20 cellular contexts compared by ENCODE assay signal in the genomic region with DNA sequence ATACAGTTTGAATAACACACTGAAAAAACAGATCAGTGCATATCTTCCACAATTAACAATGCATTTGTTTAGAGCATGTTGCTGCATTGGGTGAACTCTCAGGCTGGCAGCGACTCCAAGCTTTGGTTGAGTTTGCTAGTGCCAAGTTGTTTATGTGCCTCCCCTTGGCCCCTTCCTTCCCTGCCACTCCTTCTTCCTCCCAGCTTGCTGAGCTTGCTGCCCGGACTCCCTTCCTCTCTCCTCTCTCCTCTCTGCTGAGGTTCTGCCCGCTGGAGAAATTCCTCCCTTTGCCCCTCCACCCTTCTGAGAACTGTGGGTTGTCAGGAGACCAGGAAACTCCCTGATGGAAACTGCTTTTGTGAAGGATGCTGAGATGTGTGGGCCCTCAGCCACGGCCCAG.
DNase-seq lines count a peak whose midpoint lies in the region; ATAC-seq and TF ChIP-seq lines count a peak whose summit lies in the region.
"Had no signal": no experiment of that assay in that cellular context is flagged by ENCODE, and none has a peak within 500 bp of the region (broad histone marks: within the 10 kb centered on the region; RNA-seq: fewer than 3 reads in every experiment).

No MANE protein-coding gene starts in this region.

- H3K9me3 Mint-ChIP-seq in WTC11 = no peaks in the 10 kb centered on the region
- H3K9me3 Mint-ChIP-seq: activated CD4-positive, alpha-beta T cell treated with anti-CD3 and anti-CD28 coated beads, Interleukin-2, amount 10 ng/mL, durations not matched to agents 7 days and 5 days; CD4-positive, CD25-positive, alpha-beta regulatory T cell; neural crest cell had no signal

- POLR2A ChIA-PET in WTC11 (lab: Charles Lee) = no interaction called here

- no peak overlapping the region for H3K4me3 Mint-ChIP-seq in WTC11
- H3K4me3 Mint-ChIP-seq: activated CD4-positive, alpha-beta T cell treated with anti-CD3 and anti-CD28 coated beads, Interleukin-2, amount 10 ng/mL, durations not matched to agents 7 days and 5 days; activated naive CD8-positive, alpha-beta T cell; CD4-positive, CD25-positive, alpha-beta regulatory T cell; neural crest cell had no signal

- in situ Hi-C loops in GM13977 (cut with MboI; ENCODE audit: low pct_unique_long_range_greater_than_20kb, low sequenced_read_pairs, unreplicated experiment) = no loop called here

- peak overlapping the region; percentile 99 for H3K27ac ChIP-seq in temporal lobe (ENCODE audit: low read depth, low read length)
- H3K27ac ChIP-seq: RWPE1, spleen had no signal

- peaks cover 13% of the 10 kb centered on the region for H3K27me3 Mint-ChIP-seq in WTC11 (ENCODE audit: low read depth)
- H3K27me3 Mint-ChIP-seq: activated CD4-positive, alpha-beta T cell treated with anti-CD3 and anti-CD28 coated beads, Interleukin-2, amount 10 ng/mL, durations not matched to agents 7 days and 5 days; activated naive CD8-positive, alpha-beta T cell had no signal

- no peak for DNase-seq in WTC11 (ENCODE audit: low spot score)
- DNase-seq in globus pallidus (ENCODE audit: low spot score) = peak; percentile 80
- peak in 37 of 56 donors; percentile 4 to 60 (median 33) for DNase-seq in nucleus accumbens (lab: John Stamatoyannopoulos, UW)
- DNase-seq in GM13977 (ENCODE audit: low spot score) = no peak
- no peak for DNase-seq in OCI-M1 (lab: John Stamatoyannopoulos, UW)
- DNase-seq: activated CD4-positive, alpha-beta T cell treated with anti-CD3 and anti-CD28 coated beads, Interleukin-2, amount 10 ng/mL, durations not matched to agents 7 days and 5 days; CD4-positive, CD25-positive, alpha-beta regulatory T cell; mucosa of descending colon; NCI-H1417 treated with DMSO at 0.1 percent for 48 hours; NCI-H2171; NCI-H526 treated with DMSO at 0.1 percent for 48 hours; spleen; stimulated activated CD4-positive, alpha-beta T cell treated with anti-CD3 and anti-CD28 coated beads, Interleukin-4, amount 100 ng/mL, for 1 hour; stimulated activated naive CD4-positive, alpha-beta T cell had no signal

- TF ChIP-seq CTCF in WTC11 (IDR thresholded peaks at IDR 0.05) = no peak
- TF ChIP-seq CTCF in GM13977 (IDR thresholded peaks at IDR 0.05; ENCODE audit: extremely low read depth, insufficient read depth, missing control alignments) = no peak

- H3K27ac Mint-ChIP-seq in WTC11 = peak overlapping the region; percentile 23; the same call in 1 of the 2 replicates
- H3K27ac Mint-ChIP-seq: activated CD4-positive, alpha-beta T cell treated with anti-CD3 and anti-CD28 coated beads, Interleukin-2, amount 10 ng/mL, durations not matched to agents 7 days and 5 days; activated naive CD8-positive, alpha-beta T cell; CD4-positive, CD25-positive, alpha-beta regulatory T cell had no signal

- no peaks in the 10 kb centered on the region for H3K36me3 Mint-ChIP-seq in WTC11
- H3K36me3 Mint-ChIP-seq: activated naive CD8-positive, alpha-beta T cell; CD4-positive, CD25-positive, alpha-beta regulatory T cell had no signal

- H3K4me1 Mint-ChIP-seq in WTC11 = peaks cover 41% of the 10 kb centered on the region
- H3K4me1 Mint-ChIP-seq: activated CD4-positive, alpha-beta T cell treated with anti-CD3 and anti-CD28 coated beads, Interleukin-2, amount 10 ng/mL, durations not matched to agents 7 days and 5 days; CD4-positive, CD25-positive, alpha-beta regulatory T cell had no signal

- CTCF ChIA-PET in WTC11 (lab: Charles Lee) = no interaction called here

- ATAC-seq in WTC11 = no peak
- no peak for ATAC-seq in HG02678 (IDR thresholded peaks at IDR 0.05; ENCODE audit: unreplicated experiment)
- ATAC-seq: mucosa of descending colon, SK-N-SH treated with all-trans-retinoic acid at 6 μM for 48 hours had no signal

TF ChIP-seq in WTC11, 78 proteins besides CTCF, POLR2A, EP300 and RAD21 (continues in another document):
- no peak for TF ChIP-seq ZNF671 (CRISPR knock-in tag; IDR thresholded peaks at IDR 0.05)
- no peak for TF ChIP-seq MLX (CRISPR knock-in tag; IDR thresholded peaks at IDR 0.05)
- TF ChIP-seq, protein P1, sequence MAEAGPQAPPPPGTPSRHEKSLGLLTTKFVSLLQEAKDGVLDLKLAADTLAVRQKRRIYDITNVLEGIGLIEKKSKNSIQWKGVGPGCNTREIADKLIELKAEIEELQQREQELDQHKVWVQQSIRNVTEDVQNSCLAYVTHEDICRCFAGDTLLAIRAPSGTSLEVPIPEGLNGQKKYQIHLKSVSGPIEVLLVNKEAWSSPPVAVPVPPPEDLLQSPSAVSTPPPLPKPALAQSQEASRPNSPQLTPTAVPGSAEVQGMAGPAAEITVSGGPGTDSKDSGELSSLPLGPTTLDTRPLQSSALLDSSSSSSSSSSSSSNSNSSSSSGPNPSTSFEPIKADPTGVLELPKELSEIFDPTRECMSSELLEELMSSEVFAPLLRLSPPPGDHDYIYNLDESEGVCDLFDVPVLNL (CRISPR knock-in tag; IDR thresholded peaks at IDR 0.05; ENCODE audit: borderline replicate concordance, low read depth) = no peak
- TF ChIP-seq CREB1 (CRISPR knock-in tag; IDR thresholded peaks at IDR 0.05) = no peak
- TF ChIP-seq, protein P2, sequence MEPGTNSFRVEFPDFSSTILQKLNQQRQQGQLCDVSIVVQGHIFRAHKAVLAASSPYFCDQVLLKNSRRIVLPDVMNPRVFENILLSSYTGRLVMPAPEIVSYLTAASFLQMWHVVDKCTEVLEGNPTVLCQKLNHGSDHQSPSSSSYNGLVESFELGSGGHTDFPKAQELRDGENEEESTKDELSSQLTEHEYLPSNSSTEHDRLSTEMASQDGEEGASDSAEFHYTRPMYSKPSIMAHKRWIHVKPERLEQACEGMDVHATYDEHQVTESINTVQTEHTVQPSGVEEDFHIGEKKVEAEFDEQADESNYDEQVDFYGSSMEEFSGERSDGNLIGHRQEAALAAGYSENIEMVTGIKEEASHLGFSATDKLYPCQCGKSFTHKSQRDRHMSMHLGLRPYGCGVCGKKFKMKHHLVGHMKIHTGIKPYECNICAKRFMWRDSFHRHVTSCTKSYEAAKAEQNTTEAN (CRISPR knock-in tag; IDR thresholded peaks at IDR 0.05) = no peak
- no peak for TF ChIP-seq EMX1 (CRISPR knock-in tag; IDR thresholded peaks at IDR 0.05)
- no peak for TF ChIP-seq USF2 (CRISPR knock-in tag; IDR thresholded peaks at IDR 0.05)
- TF ChIP-seq NR3C1 (CRISPR knock-in tag; conservative IDR thresholded peaks at IDR 0.05; ENCODE audit: low read depth) = no peak
- TF ChIP-seq NFE2L1 (CRISPR knock-in tag; IDR thresholded peaks at IDR 0.05) = no peak
- TF ChIP-seq ZNF232 (CRISPR knock-in tag; IDR thresholded peaks at IDR 0.05) = no peak
- TF ChIP-seq CBFB (CRISPR knock-in tag; IDR thresholded peaks at IDR 0.05; ENCODE audit: low read depth) = no peak
- TF ChIP-seq ETV6 (CRISPR knock-in tag; IDR thresholded peaks at IDR 0.05) = no peak
- TF ChIP-seq, protein P3, sequence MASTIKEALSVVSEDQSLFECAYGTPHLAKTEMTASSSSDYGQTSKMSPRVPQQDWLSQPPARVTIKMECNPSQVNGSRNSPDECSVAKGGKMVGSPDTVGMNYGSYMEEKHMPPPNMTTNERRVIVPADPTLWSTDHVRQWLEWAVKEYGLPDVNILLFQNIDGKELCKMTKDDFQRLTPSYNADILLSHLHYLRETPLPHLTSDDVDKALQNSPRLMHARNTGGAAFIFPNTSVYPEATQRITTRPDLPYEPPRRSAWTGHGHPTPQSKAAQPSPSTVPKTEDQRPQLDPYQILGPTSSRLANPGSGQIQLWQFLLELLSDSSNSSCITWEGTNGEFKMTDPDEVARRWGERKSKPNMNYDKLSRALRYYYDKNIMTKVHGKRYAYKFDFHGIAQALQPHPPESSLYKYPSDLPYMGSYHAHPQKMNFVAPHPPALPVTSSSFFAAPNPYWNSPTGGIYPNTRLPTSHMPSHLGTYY (CRISPR knock-in tag; IDR thresholded peaks at IDR 0.05) = no peak
- no peak for TF ChIP-seq PRDM15 (CRISPR knock-in tag; IDR thresholded peaks at IDR 0.05)
- no peak for TF ChIP-seq SMAD3 (CRISPR knock-in tag; IDR thresholded peaks at IDR 0.05; ENCODE audit: borderline replicate concordance)

Comparison
In these comparisons a context has a peak if more than half of its experiments do, and no peak if none do; other contexts are left out.
1. DNase-seq: peak in globus pallidus (single experiment) and nucleus accumbens (37 of 56); none in WTC11 (single experiment), GM13977 (single experiment) and OCI-M1 (single experiment).